17 cellular contexts compared by ENCODE assay signal in genomic region chr4:169902658-169903345, GRCh38.
A peak's percentile ranks its signal among the peaks of the same experiment; 100 is the strongest.
DNase-seq lines count a peak whose midpoint lies in the region; ATAC-seq and TF ChIP-seq lines count a peak whose summit lies in the region.
"Had no signal": no experiment of that assay in that cellular context is flagged by ENCODE, and none has a peak within 500 bp of the region (broad histone marks: within the 10 kb centered on the region; RNA-seq: fewer than 3 reads in every experiment).

No MANE protein-coding gene starts in this region.

- no peaks in the 10 kb centered on the region for H3F3A ChIP-seq in GM23338 (replicated peaks; ENCODE audit: low read depth)

- H3K4me3 ChIP-seq in GM23338 = no peak overlapping the region
- H3K4me3 ChIP-seq: sigmoid colon had no signal

- H3K27me3 ChIP-seq in GM23338 (ENCODE audit: insufficient read depth) = no peaks in the 10 kb centered on the region
- H3K27me3 ChIP-seq: sigmoid colon had no signal

- no peaks in the 10 kb centered on the region for H3K36me3 ChIP-seq in GM23338 (ENCODE audit: insufficient read depth)
- H3K36me3 ChIP-seq: sigmoid colon had no signal

- TF ChIP-seq CTCF in GM23338 (conservative IDR thresholded peaks at IDR 0.05; ENCODE audit: low read depth in 2 of 2) = peak; percentile 23 to 73

- CTCF ChIA-PET in activated CD4-positive, alpha-beta T cell treated with anti-CD3 and anti-CD28 coated beads, Interleukin-2, amount 10 ng/mL, durations not matched to agents 7 days and 5 days (lab: Charles Lee) = no interaction called here
- CTCF ChIA-PET in activated CD4-positive, alpha-beta memory T cell treated with anti-CD3 and anti-CD28 coated beads, Interleukin-2, amount 10 ng/mL, durations not matched to agents 7 days and 5 days (lab: Charles Lee) = no interaction called here

- POLR2A ChIA-PET in activated CD4-positive, alpha-beta T cell treated with anti-CD3 and anti-CD28 coated beads, Interleukin-2, amount 10 ng/mL, durations not matched to agents 7 days and 5 days (lab: Charles Lee) = no interaction called here
- POLR2A ChIA-PET in activated CD4-positive, alpha-beta memory T cell treated with anti-CD3 and anti-CD28 coated beads, Interleukin-2, amount 10 ng/mL, durations not matched to agents 7 days and 5 days (lab: Charles Lee) = no interaction called here

- no peaks in the 10 kb centered on the region for H3K9me2 ChIP-seq in GM23338 (ENCODE audit: insufficient read depth)

- no peaks in the 10 kb centered on the region for H3K9me3 Mint-ChIP-seq in GM23338
- no peaks in the 10 kb centered on the region for H3K9me3 Mint-ChIP-seq in activated CD4-positive, alpha-beta T cell treated with anti-CD3 and anti-CD28 coated beads, Interleukin-2, amount 10 ng/mL, durations not matched to agents 7 days and 5 days
- H3K9me3 Mint-ChIP-seq in activated CD4-positive, alpha-beta memory T cell treated with anti-CD3 and anti-CD28 coated beads, Interleukin-2, amount 10 ng/mL, durations not matched to agents 7 days and 5 days = no peaks in the 10 kb centered on the region
- H3K9me3 Mint-ChIP-seq: activated naive CD8-positive, alpha-beta T cell treated with anti-CD3 and anti-CD28 coated beads for 36 hours; brain had no signal

- no peaks in the 10 kb centered on the region for H3K27me3 Mint-ChIP-seq in GM23338 (ENCODE audit: insufficient read depth, low read depth, poor library complexity)
- H3K27me3 Mint-ChIP-seq in activated CD4-positive, alpha-beta T cell treated with anti-CD3 and anti-CD28 coated beads, Interleukin-2, amount 10 ng/mL, durations not matched to agents 7 days and 5 days = peaks cover 2% of the 10 kb centered on the region
- peaks cover 5% of the 10 kb centered on the region for H3K27me3 Mint-ChIP-seq in activated CD4-positive, alpha-beta memory T cell treated with anti-CD3 and anti-CD28 coated beads, Interleukin-2, amount 10 ng/mL, durations not matched to agents 7 days and 5 days
- H3K27me3 Mint-ChIP-seq: stimulated activated naive CD8-positive, alpha-beta T cell treated with anti-CD3 and anti-CD28 coated beads, Interleukin-15, amount 100 ng/mL, for 72 hours had no signal

- H3K79me2 ChIP-seq in GM23338 (replicated peaks; ENCODE audit: insufficient read depth) = no peaks in the 10 kb centered on the region

- H3K36me3 Mint-ChIP-seq in GM23338 (ENCODE audit: low read depth) = no peaks in the 10 kb centered on the region
- H3K36me3 Mint-ChIP-seq in activated CD4-positive, alpha-beta T cell treated with anti-CD3 and anti-CD28 coated beads, Interleukin-2, amount 10 ng/mL, durations not matched to agents 7 days and 5 days (ENCODE audit: low read depth) = no peaks in the 10 kb centered on the region
- H3K36me3 Mint-ChIP-seq in activated CD4-positive, alpha-beta memory T cell treated with anti-CD3 and anti-CD28 coated beads, Interleukin-2, amount 10 ng/mL, durations not matched to agents 7 days and 5 days (ENCODE audit: low read depth) = no peaks in the 10 kb centered on the region
- H3K36me3 Mint-ChIP-seq: activated naive CD8-positive, alpha-beta T cell treated with anti-CD3 and anti-CD28 coated beads for 36 hours; brain had no signal

- no peak overlapping the region for H3K4me2 ChIP-seq in GM23338

- no peak overlapping the region for H3K27ac Mint-ChIP-seq in GM23338
- H3K27ac Mint-ChIP-seq in activated CD4-positive, alpha-beta T cell treated with anti-CD3 and anti-CD28 coated beads, Interleukin-2, amount 10 ng/mL, durations not matched to agents 7 days and 5 days = no peak overlapping the region
- H3K27ac Mint-ChIP-seq in activated CD4-positive, alpha-beta memory T cell treated with anti-CD3 and anti-CD28 coated beads, Interleukin-2, amount 10 ng/mL, durations not matched to agents 7 days and 5 days = no peak overlapping the region
- H3K27ac Mint-ChIP-seq: activated B cell treated with CpG ODN at 0.5 μM for 24 hours; activated naive CD8-positive, alpha-beta T cell treated with anti-CD3 and anti-CD28 coated beads for 36 hours; brain; stimulated activated naive CD8-positive, alpha-beta T cell treated with anti-CD3 and anti-CD28 coated beads, Interleukin-15, amount 100 ng/mL, for 72 hours; T-helper 17 cell had no signal

- no peaks in the 10 kb centered on the region for H3K4me1 ChIP-seq in GM23338 (ENCODE audit: insufficient read depth)
- H3K4me1 ChIP-seq: sigmoid colon had no signal

- no peak overlapping the region for H3K27ac ChIP-seq in GM23338 (ENCODE audit: low read depth)
- H3K27ac ChIP-seq: sigmoid colon had no signal

- H3K4me1 Mint-ChIP-seq in GM23338 = no peaks in the 10 kb centered on the region; the same call in 1 of the 3 replicates
- H3K4me1 Mint-ChIP-seq in activated CD4-positive, alpha-beta T cell treated with anti-CD3 and anti-CD28 coated beads, Interleukin-2, amount 10 ng/mL, durations not matched to agents 7 days and 5 days = no peaks in the 10 kb centered on the region
- no peaks in the 10 kb centered on the region for H3K4me1 Mint-ChIP-seq in activated CD4-positive, alpha-beta memory T cell treated with anti-CD3 and anti-CD28 coated beads, Interleukin-2, amount 10 ng/mL, durations not matched to agents 7 days and 5 days
- H3K4me1 Mint-ChIP-seq: activated B cell treated with CpG ODN at 0.5 μM for 24 hours; activated naive CD8-positive, alpha-beta T cell treated with anti-CD3 and anti-CD28 coated beads for 36 hours; stimulated activated naive CD8-positive, alpha-beta T cell treated with anti-CD3 and anti-CD28 coated beads, Interleukin-15, amount 100 ng/mL, for 72 hours; T-helper 17 cell had no signal

- DNase-seq in GM23338 (ENCODE audit: low spot score) = no peak
- peak; percentile 15 for DNase-seq in SK-N-DZ (ENCODE audit: low spot score)
- peak; percentile 20 for DNase-seq in inferior parietal cortex (ENCODE audit: extremely low spot score)
- DNase-seq in superior temporal gyrus (ENCODE audit: extremely low spot score) = peak; percentile 48
- no peak for DNase-seq in activated CD4-positive, alpha-beta T cell treated with anti-CD3 and anti-CD28 coated beads, Interleukin-2, amount 10 ng/mL, durations not matched to agents 7 days and 5 days
- DNase-seq in activated CD4-positive, alpha-beta memory T cell treated with anti-CD3 and anti-CD28 coated beads, Interleukin-2, amount 10 ng/mL, durations not matched to agents 7 days and 5 days = no peak
- DNase-seq: activated B cell treated with CpG ODN at 0.5 μM for 24 hours; activated naive CD8-positive, alpha-beta T cell treated with anti-CD3 and anti-CD28 coated beads for 36 hours; foreskin melanocyte; Karpas-422; NCI-H345; sigmoid colon; stimulated activated CD4-positive, alpha-beta T cell treated with anti-CD3 and anti-CD28 coated beads, Interleukin-2, amount 100 ng/mL, for 24 hours; stimulated activated naive CD8-positive, alpha-beta T cell treated with anti-CD3 and anti-CD28 coated beads, Interleukin-15, amount 100 ng/mL, for 72 hours; T-helper 17 cell had no signal

- peak overlapping the region; percentile 18; the same call in 1 of the 2 replicates for H2AFZ ChIP-seq in GM23338

- ATAC-seq in GM23338 (peak; percentile 67), GM19467 (IDR thresholded peaks at IDR 0.05; ENCODE audit: unreplicated experiment) (no peak)
- ATAC-seq: stimulated activated naive CD8-positive, alpha-beta T cell treated with anti-CD3 and anti-CD28 coated beads, Interleukin-15, amount 100 ng/mL, for 72 hours; T-helper 17 cell had no signal

- no peaks in the 10 kb centered on the region for H4K20me1 ChIP-seq in GM23338 (replicated peaks; ENCODE audit: insufficient read depth)

- no peak overlapping the region for H3K4me3 Mint-ChIP-seq in GM23338
- H3K4me3 Mint-ChIP-seq in activated CD4-positive, alpha-beta T cell treated with anti-CD3 and anti-CD28 coated beads, Interleukin-2, amount 10 ng/mL, durations not matched to agents 7 days and 5 days = no peak overlapping the region
- H3K4me3 Mint-ChIP-seq in activated CD4-positive, alpha-beta memory T cell treated with anti-CD3 and anti-CD28 coated beads, Interleukin-2, amount 10 ng/mL, durations not matched to agents 7 days and 5 days = no peak overlapping the region
- H3K4me3 Mint-ChIP-seq: activated B cell treated with CpG ODN at 0.5 μM for 24 hours; activated naive CD8-positive, alpha-beta T cell treated with anti-CD3 and anti-CD28 coated beads for 36 hours; brain; stimulated activated naive CD8-positive, alpha-beta T cell treated with anti-CD3 and anti-CD28 coated beads, Interleukin-15, amount 100 ng/mL, for 72 hours; T-helper 17 cell had no signal

TF ChIP-seq in GM23338, 12 proteins besides CTCF, POLR2A, EP300 and RAD21 (continues in another document):
- no peak for TF ChIP-seq CREB1 (CRISPR knock-in tag; IDR thresholded peaks at IDR 0.05; ENCODE audit: low read depth)
- TF ChIP-seq EZH2phosphoT487 (IDR thresholded peaks at IDR 0.05; ENCODE audit: unreplicated experiment) = no peak
- TF ChIP-seq JUNB (IDR thresholded peaks at IDR 0.05; ENCODE audit: unreplicated experiment) = no peak
- no peak for TF ChIP-seq REST (IDR thresholded peaks at IDR 0.05; ENCODE audit: unreplicated experiment)

Comparison
In these comparisons a context has a peak if more than half of its experiments do, and no peak if none do; other contexts are left out.
1. DNase-seq: peak in SK-N-DZ (single experiment), inferior parietal cortex (single experiment) and superior temporal gyrus (single experiment); none in GM23338 (single experiment), activated CD4-positive, alpha-beta T cell treated with anti-CD3 and anti-CD28 coated beads, Interleukin-2, amount 10 ng/mL, durations not matched to agents 7 days and 5 days (single experiment) and activated CD4-positive, alpha-beta memory T cell treated with anti-CD3 and anti-CD28 coated beads, Interleukin-2, amount 10 ng/mL, durations not matched to agents 7 days and 5 days (single experiment).